ENCODE assay signal across 15 cellular contexts in the genomic region with DNA sequence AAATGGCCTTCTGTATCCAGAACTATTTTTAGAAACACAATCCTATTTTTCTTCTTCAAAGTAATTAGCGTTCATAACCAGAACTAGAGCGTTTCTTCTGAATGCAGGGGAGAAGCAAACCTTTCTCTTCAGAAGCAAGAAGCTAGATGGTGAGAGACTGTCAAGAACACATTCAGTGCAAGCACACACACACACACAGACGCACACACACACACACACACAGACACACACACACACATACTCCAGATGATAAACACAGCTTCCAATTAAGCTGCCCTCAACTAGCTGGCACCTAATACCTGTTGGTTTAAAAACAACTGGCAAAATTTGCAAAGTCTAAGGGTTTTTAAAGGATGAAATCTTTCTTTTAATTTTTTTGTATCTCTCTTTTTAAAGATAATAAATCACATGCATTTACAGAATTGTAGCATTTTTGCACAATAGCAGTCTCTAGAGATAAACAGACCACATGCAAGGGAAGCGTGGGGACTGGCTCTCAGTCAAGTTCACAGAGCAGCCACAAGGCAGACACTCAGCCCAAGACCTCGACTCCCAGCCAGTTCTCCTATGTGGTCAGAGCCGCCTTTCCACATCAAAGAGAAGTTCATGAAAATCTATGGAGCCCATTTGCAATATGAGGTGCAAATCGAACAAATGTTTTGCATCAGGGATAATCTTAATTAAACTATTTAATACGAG.
A peak's percentile ranks its signal among the peaks of the same experiment; 100 is the strongest.
DNase-seq lines count a peak whose midpoint lies in the region; ATAC-seq and TF ChIP-seq lines count a peak whose summit lies in the region.
"Had no signal": no experiment of that assay in that cellular context is flagged by ENCODE, and none has a peak within 500 bp of the region (broad histone marks: within the 10 kb centered on the region; RNA-seq: fewer than 3 reads in every experiment).

No MANE protein-coding gene starts in this region.

- no peak for ATAC-seq in activated CD8-positive, alpha-beta T cell treated with anti-CD3 and anti-CD28 coated beads, Interleukin-2, amount 10 ng/mL, durations not matched to agents 7 days and 5 days
- ATAC-seq in lower lobe of right lung (no peak), GM21381 (IDR thresholded peaks at IDR 0.05; ENCODE audit: unreplicated experiment) (no peak)
- ATAC-seq in CD4-positive, alpha-beta T cell (ENCODE audit: poor library complexity), result no peak
- ATAC-seq: activated T-cell treated with anti-CD3 and anti-CD28 coated beads, Interleukin-2, amount 50 U/mL, for 4 hours; stimulated activated effector memory CD8-positive, alpha-beta T cell treated with anti-CD3 and anti-CD28 coated beads, Interleukin-12 subunit alpha, Interleukin-12 subunit beta, amount 100 ng/mL, for 72 hours had no signal

- peaks cover 13% of the 10 kb centered on the region for H3K4me1 Mint-ChIP-seq in activated CD8-positive, alpha-beta T cell treated with anti-CD3 and anti-CD28 coated beads, Interleukin-2, amount 10 ng/mL, durations not matched to agents 7 days and 5 days (ENCODE audit: low read depth)
- H3K4me1 Mint-ChIP-seq in CD4-positive, alpha-beta T cell (ENCODE audit: low read depth), result no peaks in the 10 kb centered on the region
- H3K4me1 Mint-ChIP-seq: stimulated activated effector memory CD8-positive, alpha-beta T cell treated with anti-CD3 and anti-CD28 coated beads, Interleukin-12 subunit alpha, Interleukin-12 subunit beta, amount 100 ng/mL, for 72 hours had no signal

- H3K27me3 ChIP-seq in lower lobe of right lung (ENCODE audit: low read depth), result no peaks in the 10 kb centered on the region
- H3K27me3 ChIP-seq in CD4-positive, alpha-beta T cell (ENCODE audit: control insufficient read depth, insufficient read depth, low read length), result no peaks in the 10 kb centered on the region
- H3K27me3 ChIP-seq: cardiac muscle cell had no signal

- H3K36me3 ChIP-seq in lower lobe of right lung, result no peaks in the 10 kb centered on the region
- H3K36me3 ChIP-seq: cardiac muscle cell had no signal

- H3K4me3 ChIP-seq in foreskin fibroblast (ENCODE audit: low read depth in 1 of 2, low read length in 2 of 2) (no peak overlapping the region), lower lobe of right lung (no peak overlapping the region)
- H3K4me3 ChIP-seq: cardiac muscle cell had no signal

- CTCF ChIA-PET in activated CD8-positive, alpha-beta T cell treated with anti-CD3 and anti-CD28 coated beads, Interleukin-2, amount 10 ng/mL, durations not matched to agents 7 days and 5 days (lab: Charles Lee), result no interaction called here
- CTCF ChIA-PET in CD4-positive, alpha-beta T cell (lab: Charles Lee), result no interaction called here

- intact Hi-C loops in lower lobe of right lung (cut with DNase I), result no loop called here
- intact Hi-C loops in CD4-positive, alpha-beta T cell (cut with DNase I, micrococcal nuclease), result no loop called here

- H3K9me3 Mint-ChIP-seq in activated CD8-positive, alpha-beta T cell treated with anti-CD3 and anti-CD28 coated beads, Interleukin-2, amount 10 ng/mL, durations not matched to agents 7 days and 5 days (ENCODE audit: insufficient read depth), result no peaks in the 10 kb centered on the region
- no peaks in the 10 kb centered on the region for H3K9me3 Mint-ChIP-seq in CD4-positive, alpha-beta T cell
- H3K9me3 Mint-ChIP-seq: activated B cell treated with CpG ODN at 0.5 μM for 24 hours; activated T-cell treated with anti-CD3 and anti-CD28 coated beads, Interleukin-2, amount 50 U/mL, for 4 hours; stimulated activated effector memory CD8-positive, alpha-beta T cell treated with anti-CD3 and anti-CD28 coated beads, Interleukin-12 subunit alpha, Interleukin-12 subunit beta, amount 100 ng/mL, for 72 hours had no signal

- H3K27ac Mint-ChIP-seq in activated CD8-positive, alpha-beta T cell treated with anti-CD3 and anti-CD28 coated beads, Interleukin-2, amount 10 ng/mL, durations not matched to agents 7 days and 5 days, result no peak overlapping the region
- H3K27ac Mint-ChIP-seq in CD4-positive, alpha-beta T cell, result no peak overlapping the region
- H3K27ac Mint-ChIP-seq: activated B cell treated with CpG ODN at 0.5 μM for 24 hours; stimulated activated effector memory CD8-positive, alpha-beta T cell treated with anti-CD3 and anti-CD28 coated beads, Interleukin-12 subunit alpha, Interleukin-12 subunit beta, amount 100 ng/mL, for 72 hours had no signal

- DNase-seq in DMS79 (lab: John Stamatoyannopoulos, UW) (peak; percentile 42), SW480 (ENCODE audit: low spot score) (peak; percentile 82), foreskin fibroblast (peak; percentile 62 to 64), putamen (ENCODE audit: low spot score) (peak; percentile 37), lower lobe of right lung (no peak)
- DNase-seq in activated CD8-positive, alpha-beta T cell treated with anti-CD3 and anti-CD28 coated beads, Interleukin-2, amount 10 ng/mL, durations not matched to agents 7 days and 5 days, result no peak
- no peak for DNase-seq in CD4-positive, alpha-beta T cell
- DNase-seq: activated B cell treated with CpG ODN at 0.5 μM for 24 hours; activated T-cell treated with anti-CD3 and anti-CD28 coated beads, Interleukin-2, amount 50 U/mL, for 4 hours; NCI-H1105; NCI-H69 had no signal

- POLR2A ChIA-PET in activated CD8-positive, alpha-beta T cell treated with anti-CD3 and anti-CD28 coated beads, Interleukin-2, amount 10 ng/mL, durations not matched to agents 7 days and 5 days (lab: Charles Lee), result no interaction called here
- POLR2A ChIA-PET in CD4-positive, alpha-beta T cell (lab: Charles Lee), result no interaction called here

- H3K4me3 Mint-ChIP-seq in activated CD8-positive, alpha-beta T cell treated with anti-CD3 and anti-CD28 coated beads, Interleukin-2, amount 10 ng/mL, durations not matched to agents 7 days and 5 days, result no peak overlapping the region
- H3K4me3 Mint-ChIP-seq in CD4-positive, alpha-beta T cell, result no peak overlapping the region
- H3K4me3 Mint-ChIP-seq: activated B cell treated with CpG ODN at 0.5 μM for 24 hours; activated T-cell treated with anti-CD3 and anti-CD28 coated beads, Interleukin-2, amount 50 U/mL, for 4 hours; stimulated activated effector memory CD8-positive, alpha-beta T cell treated with anti-CD3 and anti-CD28 coated beads, Interleukin-12 subunit alpha, Interleukin-12 subunit beta, amount 100 ng/mL, for 72 hours had no signal

- TF ChIP-seq CTCF in foreskin fibroblast (IDR thresholded peaks at IDR 0.05; ENCODE audit: low read depth, low read length) (no peak), lower lobe of right lung (IDR thresholded peaks at IDR 0.05) (no peak)
- TF ChIP-seq CTCF in CD4-positive, alpha-beta T cell (IDR thresholded peaks at IDR 0.05), result no peak

- no peaks in the 10 kb centered on the region for H3K27me3 Mint-ChIP-seq in activated CD8-positive, alpha-beta T cell treated with anti-CD3 and anti-CD28 coated beads, Interleukin-2, amount 10 ng/mL, durations not matched to agents 7 days and 5 days (ENCODE audit: low read depth)
- H3K27me3 Mint-ChIP-seq in CD4-positive, alpha-beta T cell, result no peaks in the 10 kb centered on the region
- H3K27me3 Mint-ChIP-seq: activated B cell treated with CpG ODN at 0.5 μM for 24 hours had no signal

- no peak overlapping the region for H3K27ac ChIP-seq in lower lobe of right lung
- H3K27ac ChIP-seq in CD4-positive, alpha-beta T cell (ENCODE audit: low read depth, low read length), result no peak overlapping the region
- H3K27ac ChIP-seq: C4-2B, cardiac muscle cell had no signal

- H3K36me3 Mint-ChIP-seq in activated CD8-positive, alpha-beta T cell treated with anti-CD3 and anti-CD28 coated beads, Interleukin-2, amount 10 ng/mL, durations not matched to agents 7 days and 5 days (ENCODE audit: low read depth), result no peaks in the 10 kb centered on the region
- no peaks in the 10 kb centered on the region for H3K36me3 Mint-ChIP-seq in CD4-positive, alpha-beta T cell (ENCODE audit: low read depth)
- H3K36me3 Mint-ChIP-seq: stimulated activated effector memory CD8-positive, alpha-beta T cell treated with anti-CD3 and anti-CD28 coated beads, Interleukin-12 subunit alpha, Interleukin-12 subunit beta, amount 100 ng/mL, for 72 hours had no signal

- no peaks in the 10 kb centered on the region for H3K9me3 ChIP-seq in lower lobe of right lung
- no peaks in the 10 kb centered on the region for H3K9me3 ChIP-seq in CD4-positive, alpha-beta T cell (ENCODE audit: control insufficient read depth, low read length)

- no peaks in the 10 kb centered on the region for H3K4me1 ChIP-seq in lower lobe of right lung

Comparison
In these comparisons a context has a peak if more than half of its experiments do, and no peak if none do; other contexts are left out.
1. DNase-seq: peak in DMS79 (single experiment), SW480 (single experiment), foreskin fibroblast (2 of 2) and putamen (single experiment); none in activated CD8-positive, alpha-beta T cell treated with anti-CD3 and anti-CD28 coated beads, Interleukin-2, amount 10 ng/mL, durations not matched to agents 7 days and 5 days (single experiment), lower lobe of right lung (single experiment) and CD4-positive, alpha-beta T cell (0 of 10).